1 cellular context compared by ENCODE assay signal in the genomic region with DNA sequence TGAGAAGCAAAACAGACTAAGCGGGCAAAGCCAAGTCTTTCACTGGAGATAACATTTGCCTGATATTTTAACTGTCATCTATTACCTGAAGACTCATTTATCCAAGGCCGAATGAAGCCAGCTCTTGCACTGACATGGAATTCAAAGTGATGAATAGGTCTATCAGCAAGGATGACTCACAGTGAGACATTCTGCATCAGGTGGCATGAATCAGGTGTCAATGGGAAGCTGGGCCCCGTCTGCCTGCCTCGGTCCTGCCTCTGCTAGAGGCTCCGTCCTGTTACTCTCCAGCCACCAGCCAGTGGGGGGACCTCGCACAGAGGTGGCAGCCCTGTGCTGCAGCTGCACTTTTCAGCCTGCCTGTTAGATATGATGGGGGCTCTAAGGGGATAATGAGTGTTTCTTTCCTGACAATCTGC.
TF ChIP-seq lines count a peak whose summit lies in the region.

No MANE protein-coding gene starts in this region.

TF ChIP-seq in HepG2, 621 proteins besides CTCF, POLR2A, EP300 and RAD21 (continued from another document and continues in another):
- TF ChIP-seq, protein P1, sequence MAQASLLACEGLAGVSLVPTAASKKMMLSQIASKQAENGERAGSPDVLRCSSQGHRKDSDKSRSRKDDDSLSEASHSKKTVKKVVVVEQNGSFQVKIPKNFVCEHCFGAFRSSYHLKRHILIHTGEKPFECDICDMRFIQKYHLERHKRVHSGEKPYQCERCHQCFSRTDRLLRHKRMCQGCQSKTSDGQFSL (CRISPR knock-in tag; IDR thresholded peaks at IDR 0.05) = 0 out of 2 replicates have a peak, but pooled peaks have one; percentile 58
- TF ChIP-seq GATAD2A (CRISPR knock-in tag; IDR thresholded peaks at IDR 0.05) (peak; percentile 65), POLR2G (IDR thresholded peaks at IDR 0.05; ENCODE audit: low read depth, low read length) (peak; percentile 36; the same call in 1 of the 2 replicates), SAP130 (CRISPR knock-in tag; IDR thresholded peaks at IDR 0.05; ENCODE audit: low read depth) (peak; percentile 86), SPEN (CRISPR knock-in tag; IDR thresholded peaks at IDR 0.05; ENCODE audit: low read depth) (peak; percentile 17; the same call in 1 of the 2 replicates), POGK (CRISPR knock-in tag; conservative IDR thresholded peaks at IDR 0.05) (peak; percentile 46; the same call in 1 of the 2 replicates), BHLHE40 (IDR thresholded peaks at IDR 0.05; ENCODE audit: low read length) (0 out of 2 replicates have a peak, but pooled peaks have one; percentile 13), ZGPAT (CRISPR knock-in tag; IDR thresholded peaks at IDR 0.05) (peak; percentile 26; the same call in 1 of the 2 replicates), ZNF644 (CRISPR knock-in tag; IDR thresholded peaks at IDR 0.05; ENCODE audit: low read depth) (0 out of 2 replicates have a peak, but pooled peaks have one; percentile 32), IKZF4 (CRISPR knock-in tag; IDR thresholded peaks at IDR 0.05; ENCODE audit: borderline replicate concordance, low read depth, not compliant biosample characterization) (no peak), JUND (CRISPR knock-in tag; IDR thresholded peaks at IDR 0.05) (peak; percentile 57; the same call in 1 of the 2 replicates), ZFY (CRISPR knock-in tag; IDR thresholded peaks at IDR 0.05) (peak; percentile 49; the same call in 1 of the 2 replicates), MTF2 (CRISPR knock-in tag; IDR thresholded peaks at IDR 0.05; ENCODE audit: borderline replicate concordance) (no peak), MIER2 (CRISPR knock-in tag; IDR thresholded peaks at IDR 0.05) (0 out of 2 replicates have a peak, but pooled peaks have one; percentile 18), MXD3 (CRISPR knock-in tag; IDR thresholded peaks at IDR 0.05) (peak; percentile 56; the same call in 1 of the 2 replicates), KDM2A (CRISPR knock-in tag; IDR thresholded peaks at IDR 0.05; ENCODE audit: borderline replicate concordance, low read depth) (peak; percentile 93), HOXD1 (CRISPR knock-in tag; IDR thresholded peaks at IDR 0.05) (0 out of 2 replicates have a peak, but pooled peaks have one; percentile 44), CENPBD1 (CRISPR knock-in tag; IDR thresholded peaks at IDR 0.05; ENCODE audit: borderline replicate concordance, low read depth) (no peak), ARID5B (CRISPR knock-in tag; IDR thresholded peaks at IDR 0.05) (peak; percentile 64), HIVEP1 (CRISPR knock-in tag; IDR thresholded peaks at IDR 0.05) (no peak), FOXK1 (CRISPR knock-in tag; IDR thresholded peaks at IDR 0.05; ENCODE audit: borderline replicate concordance, low read depth) (peak; percentile 5; the same call in 1 of the 2 replicates), HNF1A (IDR thresholded peaks at IDR 0.05; ENCODE audit: low read depth) (no peak), HNF1A (CRISPR knock-in tag; IDR thresholded peaks at IDR 0.05; ENCODE audit: borderline replicate concordance) (no peak), MAFF (IDR thresholded peaks at IDR 0.05; ENCODE audit: low read depth, low read length) (peak; percentile 28; the same call in 1 of the 2 replicates), KLF11 (CRISPR knock-in tag; IDR thresholded peaks at IDR 0.05) (no peak), TEAD3 (CRISPR knock-in tag; optimal IDR thresholded peaks at IDR 0.05; ENCODE audit: borderline replicate concordance) (peak; percentile 65), ELF3 (CRISPR knock-in tag; IDR thresholded peaks at IDR 0.05) (peak; percentile 55; the same call in 1 of the 2 replicates), ZNF543 (CRISPR knock-in tag; IDR thresholded peaks at IDR 0.05) (no peak)
- TF ChIP-seq, protein P2, sequence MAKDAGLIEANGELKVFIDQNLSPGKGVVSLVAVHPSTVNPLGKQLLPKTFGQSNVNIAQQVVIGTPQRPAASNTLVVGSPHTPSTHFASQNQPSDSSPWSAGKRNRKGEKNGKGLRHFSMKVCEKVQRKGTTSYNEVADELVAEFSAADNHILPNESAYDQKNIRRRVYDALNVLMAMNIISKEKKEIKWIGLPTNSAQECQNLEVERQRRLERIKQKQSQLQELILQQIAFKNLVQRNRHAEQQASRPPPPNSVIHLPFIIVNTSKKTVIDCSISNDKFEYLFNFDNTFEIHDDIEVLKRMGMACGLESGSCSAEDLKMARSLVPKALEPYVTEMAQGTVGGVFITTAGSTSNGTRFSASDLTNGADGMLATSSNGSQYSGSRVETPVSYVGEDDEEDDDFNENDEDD (CRISPR knock-in tag; IDR thresholded peaks at IDR 0.05; ENCODE audit: borderline replicate concordance) = 0 out of 2 replicates have a peak, but pooled peaks have one; percentile 11
- TF ChIP-seq, protein P3, sequence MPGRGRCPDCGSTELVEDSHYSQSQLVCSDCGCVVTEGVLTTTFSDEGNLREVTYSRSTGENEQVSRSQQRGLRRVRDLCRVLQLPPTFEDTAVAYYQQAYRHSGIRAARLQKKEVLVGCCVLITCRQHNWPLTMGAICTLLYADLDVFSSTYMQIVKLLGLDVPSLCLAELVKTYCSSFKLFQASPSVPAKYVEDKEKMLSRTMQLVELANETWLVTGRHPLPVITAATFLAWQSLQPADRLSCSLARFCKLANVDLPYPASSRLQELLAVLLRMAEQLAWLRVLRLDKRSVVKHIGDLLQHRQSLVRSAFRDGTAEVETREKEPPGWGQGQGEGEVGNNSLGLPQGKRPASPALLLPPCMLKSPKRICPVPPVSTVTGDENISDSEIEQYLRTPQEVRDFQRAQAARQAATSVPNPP (CRISPR knock-in tag; IDR thresholded peaks at IDR 0.05) = no peak
- TF ChIP-seq, protein P4, sequence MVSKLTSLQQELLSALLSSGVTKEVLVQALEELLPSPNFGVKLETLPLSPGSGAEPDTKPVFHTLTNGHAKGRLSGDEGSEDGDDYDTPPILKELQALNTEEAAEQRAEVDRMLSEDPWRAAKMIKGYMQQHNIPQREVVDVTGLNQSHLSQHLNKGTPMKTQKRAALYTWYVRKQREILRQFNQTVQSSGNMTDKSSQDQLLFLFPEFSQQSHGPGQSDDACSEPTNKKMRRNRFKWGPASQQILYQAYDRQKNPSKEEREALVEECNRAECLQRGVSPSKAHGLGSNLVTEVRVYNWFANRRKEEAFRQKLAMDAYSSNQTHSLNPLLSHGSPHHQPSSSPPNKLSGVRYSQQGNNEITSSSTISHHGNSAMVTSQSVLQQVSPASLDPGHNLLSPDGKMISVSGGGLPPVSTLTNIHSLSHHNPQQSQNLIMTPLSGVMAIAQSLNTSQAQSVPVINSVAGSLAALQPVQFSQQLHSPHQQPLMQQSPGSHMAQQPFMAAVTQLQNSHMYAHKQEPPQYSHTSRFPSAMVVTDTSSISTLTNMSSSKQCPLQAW (CRISPR knock-in tag; IDR thresholded peaks at IDR 0.05) = 0 out of 2 replicates have a peak, but pooled peaks have one; percentile 39
- TF ChIP-seq, protein P5, sequence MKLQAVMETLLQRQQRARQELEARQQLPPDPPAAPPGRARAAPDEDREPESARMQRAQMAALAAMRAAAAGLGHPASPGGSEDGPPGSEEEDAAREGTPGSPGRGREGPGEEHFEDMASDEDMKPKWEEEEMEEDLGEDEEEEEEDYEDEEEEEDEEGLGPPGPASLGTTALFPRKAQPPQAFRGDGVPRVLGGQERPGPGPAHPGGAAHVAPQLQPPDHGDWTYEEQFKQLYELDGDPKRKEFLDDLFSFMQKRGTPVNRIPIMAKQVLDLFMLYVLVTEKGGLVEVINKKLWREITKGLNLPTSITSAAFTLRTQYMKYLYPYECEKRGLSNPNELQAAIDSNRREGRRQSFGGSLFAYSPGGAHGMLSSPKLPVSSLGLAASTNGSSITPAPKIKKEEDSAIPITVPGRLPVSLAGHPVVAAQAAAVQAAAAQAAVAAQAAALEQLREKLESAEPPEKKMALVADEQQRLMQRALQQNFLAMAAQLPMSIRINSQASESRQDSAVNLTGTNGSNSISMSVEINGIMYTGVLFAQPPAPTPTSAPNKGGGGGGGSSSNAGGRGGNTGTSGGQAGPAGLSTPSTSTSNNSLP (IDR thresholded peaks at IDR 0.05; ENCODE audit: low read depth, low read length) = peak; percentile 67; the same call in 1 of the 2 replicates
- TF ChIP-seq, protein P6, sequence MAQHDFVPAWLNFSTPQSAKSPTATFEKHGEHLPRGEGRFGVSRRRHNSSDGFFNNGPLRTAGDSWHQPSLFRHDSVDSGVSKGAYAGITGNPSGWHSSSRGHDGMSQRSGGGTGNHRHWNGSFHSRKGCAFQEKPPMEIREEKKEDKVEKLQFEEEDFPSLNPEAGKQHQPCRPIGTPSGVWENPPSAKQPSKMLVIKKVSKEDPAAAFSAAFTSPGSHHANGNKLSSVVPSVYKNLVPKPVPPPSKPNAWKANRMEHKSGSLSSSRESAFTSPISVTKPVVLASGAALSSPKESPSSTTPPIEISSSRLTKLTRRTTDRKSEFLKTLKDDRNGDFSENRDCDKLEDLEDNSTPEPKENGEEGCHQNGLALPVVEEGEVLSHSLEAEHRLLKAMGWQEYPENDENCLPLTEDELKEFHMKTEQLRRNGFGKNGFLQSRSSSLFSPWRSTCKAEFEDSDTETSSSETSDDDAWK (CRISPR knock-in tag; IDR thresholded peaks at IDR 0.05) = no peak
